9 cellular contexts compared by ENCODE assay signal in the genomic region with DNA sequence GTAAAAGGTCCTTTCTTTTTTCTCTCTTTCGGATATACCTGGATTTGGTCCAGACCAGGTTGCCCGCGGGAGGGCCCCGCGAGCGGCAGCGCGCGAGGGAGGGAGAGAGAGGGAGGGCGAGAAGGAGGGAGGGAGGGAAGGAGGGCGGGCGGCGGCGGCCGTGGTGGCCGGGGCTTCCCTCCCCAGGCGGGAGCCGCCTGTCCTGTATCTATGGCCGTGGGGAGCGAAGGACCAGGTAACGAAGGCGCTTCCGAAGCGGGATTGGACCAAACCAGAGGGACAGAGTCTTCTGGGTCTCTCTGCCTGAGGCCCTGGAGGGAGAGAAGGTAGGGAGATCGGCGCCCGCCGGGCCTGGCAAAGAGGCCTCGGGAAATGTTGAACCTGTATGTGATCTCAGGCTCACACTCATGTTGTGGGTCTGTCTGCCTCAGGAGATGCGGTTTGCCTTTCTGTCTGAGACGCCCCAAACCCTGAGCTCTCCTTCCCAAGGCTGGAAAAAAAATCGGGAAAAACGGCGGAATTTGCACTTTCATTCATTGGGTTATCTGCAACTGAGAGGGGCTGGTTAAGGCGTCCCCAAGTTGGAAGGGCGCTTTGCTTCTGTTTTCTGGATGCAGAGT. TPM values are rescaled to one million over a fixed set of nuclear protein-coding genes. Genes with fewer than 3 reads are reported as not detected.
DNase-seq lines count a peak whose midpoint lies in the region; ATAC-seq, FAIRE-seq and TF ChIP-seq lines count a peak whose summit lies in the region.
"Had no signal": no experiment of that assay in that cellular context is flagged by ENCODE, and none has a peak within 500 bp of the region (broad histone marks: within the 10 kb centered on the region; RNA-seq: fewer than 3 reads in every experiment).

No MANE protein-coding gene starts in this region.

- no peak for ATAC-seq in activated T-cell treated with anti-CD3 and anti-CD28 coated beads, Interleukin-2, amount 50 U/mL, for 4 hours
- ATAC-seq in thoracic aorta (ENCODE audit: insufficient number of reproducible peaks, low FRiP score, low read depth) (no peak), GM19397 (IDR thresholded peaks at IDR 0.05; ENCODE audit: unreplicated experiment) (no peak), HG02870 (IDR thresholded peaks at IDR 0.05; ENCODE audit: unreplicated experiment) (no peak)

- peak overlapping the region; percentile 82 for H3K4me3 Mint-ChIP-seq in activated T-cell treated with anti-CD3 and anti-CD28 coated beads, Interleukin-2, amount 50 U/mL, for 4 hours

- no peaks in the 10 kb centered on the region for H3K9me1 ChIP-seq in keratinocyte (ENCODE audit: control insufficient read depth, extremely low read depth, insufficient read depth, low read length)

- FAIRE-seq in keratinocyte (lab: Jason Lieb, UNC) = no peak

- H3K36me3 ChIP-seq in SK-N-MC (ENCODE audit: insufficient read depth, low read length) (no peaks in the 10 kb centered on the region), keratinocyte (ENCODE audit: control insufficient read depth in 2 of 2, extremely low read depth in 1 of 2, insufficient read depth in 2 of 2, low read length in 2 of 2) (peaks cover 0 to 2% of the 10 kb centered on the region in 2 experiments), thoracic aorta (no peaks in the 10 kb centered on the region)

- peaks cover 36% of the 10 kb centered on the region for H3K4me1 Mint-ChIP-seq in activated T-cell treated with anti-CD3 and anti-CD28 coated beads, Interleukin-2, amount 50 U/mL, for 4 hours (ENCODE audit: low read depth)

- no peak for TF ChIP-seq CTCF in keratinocyte (optimal IDR thresholded peaks at IDR 0.05 in 1 of 3, IDR thresholded peaks at IDR 0.05 in 1 of 3, conservative IDR thresholded peaks at IDR 0.05 in 1 of 3; ENCODE audit: extremely low read depth in 1 of 3, insufficient read depth in 2 of 3, low read length in 3 of 3)
- no peak for TF ChIP-seq CTCF in thoracic aorta (IDR thresholded peaks at IDR 0.05)

- peaks cover 95% of the 10 kb centered on the region for H3K79me2 ChIP-seq in keratinocyte (ENCODE audit: control insufficient read depth, insufficient read depth, low read length)

- dilution Hi-C loops in keratinocyte (cut with MboI; ENCODE audit: extremely low pct_ligation_motif_present, low sequenced_read_pairs) = no loop called here

- H3K27me3 ChIP-seq in keratinocyte (ENCODE audit: control insufficient read depth, extremely low read depth, insufficient read depth, low read length) (no peaks in the 10 kb centered on the region), thoracic aorta (replicated peaks; ENCODE audit: insufficient read depth) (peaks cover 50% of the 10 kb centered on the region)

- H3K9ac ChIP-seq in SK-N-MC (ENCODE audit: insufficient read length) (peak overlapping the region; percentile 91), keratinocyte (ENCODE audit: control insufficient read depth, extremely low read depth, insufficient read depth, low read length) (peak overlapping the region; percentile 97)

- no peaks in the 10 kb centered on the region for H3K9me3 Mint-ChIP-seq in activated T-cell treated with anti-CD3 and anti-CD28 coated beads, Interleukin-2, amount 50 U/mL, for 4 hours

- H3K27ac ChIP-seq in SK-N-MC (peak overlapping the region; percentile 87; the same call in 1 of the 2 replicates), keratinocyte (ENCODE audit: control insufficient read depth, insufficient read depth, low read length) (peak overlapping the region; percentile 95), thoracic aorta (no peak overlapping the region)

- peak overlapping the region; percentile 98 for H3K4me2 ChIP-seq in keratinocyte (ENCODE audit: control insufficient read depth, extremely low read depth, insufficient read depth, low read depth, low read length)

- no peaks in the 10 kb centered on the region for H3K36me3 Mint-ChIP-seq in activated T-cell treated with anti-CD3 and anti-CD28 coated beads, Interleukin-2, amount 50 U/mL, for 4 hours (ENCODE audit: insufficient read depth)

- peaks cover 94% of the 10 kb centered on the region for H3K27me3 Mint-ChIP-seq in activated T-cell treated with anti-CD3 and anti-CD28 coated beads, Interleukin-2, amount 50 U/mL, for 4 hours (ENCODE audit: low read depth)

- H3K4me1 ChIP-seq in keratinocyte (ENCODE audit: control insufficient read depth, extremely low read depth, insufficient read depth, low read length) = peaks cover 30% of the 10 kb centered on the region
- H3K4me1 ChIP-seq in thoracic aorta (ENCODE audit: control insufficient read depth in 1 of 2, low read depth in 2 of 2) = peaks cover 18 to 30% of the 10 kb centered on the region in 2 donors

- DNase-seq in activated T-cell treated with anti-CD3 and anti-CD28 coated beads, Interleukin-2, amount 50 U/mL, for 4 hours = no peak
- no peak for DNase-seq in activated T-cell treated with anti-CD3 and anti-CD28 coated beads, Interleukin-2, amount 50 U/mL, for 1 hour
- DNase-seq in SK-N-MC (ENCODE audit: low read depth, low spot score) (no peak), keratinocyte (ENCODE audit: low read depth, low spot score) (no peak), thoracic aorta (ENCODE audit: low spot score) (no peak), AG20443 (ENCODE audit: low spot score) (no peak)
- DNase-seq: stimulated activated CD4-positive, alpha-beta T cell treated with anti-CD3 and anti-CD28 coated beads, Interleukin-4, amount 100 ng/mL, for 24 hours had no signal

- H4K20me1 ChIP-seq in keratinocyte (ENCODE audit: control insufficient read depth, extremely low read depth, insufficient read depth, low read length) = no peaks in the 10 kb centered on the region

- H3K9me3 ChIP-seq in SK-N-MC (ENCODE audit: low read depth, low read length) (no peaks in the 10 kb centered on the region), keratinocyte (ENCODE audit: control insufficient read depth, low read depth, low read length) (no peaks in the 10 kb centered on the region), thoracic aorta (no peaks in the 10 kb centered on the region)

- H3K4me3 ChIP-seq in SK-N-MC (peak overlapping the region; percentile 81), keratinocyte (ENCODE audit: control insufficient read depth in 2 of 3, extremely low read depth in 1 of 3, insufficient read depth in 2 of 3, low read depth in 1 of 3, low read length in 3 of 3) (peak overlapping the region; percentile 45 to 90 (median 89)), thoracic aorta (peak overlapping the region; percentile 66)

- peak overlapping the region; percentile 62 for H2AFZ ChIP-seq in keratinocyte (ENCODE audit: control insufficient read depth, low read length)

RNA-seq across cellular contexts. Expression of gene HOXC9, which starts 5.2 kb away (rescaled TPM):
- not detected for total RNA-seq in activated T-cell treated with anti-CD3 and anti-CD28 coated beads, Interleukin-2, amount 50 U/mL, for 4 hours
- 1.1 to 3.3 TPM (median 1.8 TPM) in 3 replicates for polyA plus RNA-seq in keratinocyte
- polyA plus RNA-seq in keratinocyte (2011; ENCODE audit: low read depth) = 2.9 TPM
- polyA plus RNA-seq in keratinocyte (2011; cell fraction: cytosol; rRNA removed) = 2.4 and 2.9 TPM in 2 replicates
- 3.1 and 3.7 TPM in 2 replicates for polyA plus RNA-seq in keratinocyte (2011; cell fraction: nucleus; rRNA removed)
- polyA plus RNA-seq in keratinocyte (2012; ENCODE audit: low replicate concordance) = 3.5 and 4.4 TPM in 2 replicates
- 0.23 to 1.4 TPM (median 0.90 TPM) in 3 replicates for polyA minus RNA-seq in keratinocyte
- 2.1 TPM for polyA minus RNA-seq in keratinocyte (2011; cell fraction: cytosol; rRNA and poly(A)+ RNA removed)
- polyA minus RNA-seq in keratinocyte (2011; cell fraction: nucleus; rRNA and poly(A)+ RNA removed) = 1.2 and 1.4 TPM in 2 replicates
- not detected for total RNA-seq in thoracic aorta

RNA-seq across cellular contexts. Expression of gene HOXC10, which starts 9.9 kb away (rescaled TPM):
- total RNA-seq in activated T-cell treated with anti-CD3 and anti-CD28 coated beads, Interleukin-2, amount 50 U/mL, for 4 hours = not detected
- polyA plus RNA-seq in keratinocyte = 7.3 to 33.1 TPM (median 14.1 TPM) in 3 replicates
- 19.6 TPM for polyA plus RNA-seq in keratinocyte (2011; ENCODE audit: low read depth)
- polyA plus RNA-seq in keratinocyte (2011; cell fraction: cytosol; rRNA removed) = 24.3 and 25.3 TPM in 2 replicates
- 11.5 and 14.8 TPM in 2 replicates for polyA plus RNA-seq in keratinocyte (2011; cell fraction: nucleus; rRNA removed)
- polyA plus RNA-seq in keratinocyte (2012; ENCODE audit: low replicate concordance) = 26.1 and 26.3 TPM in 2 replicates
- 5.1 to 26.1 TPM (median 7.3 TPM) in 3 replicates for polyA minus RNA-seq in keratinocyte
- polyA minus RNA-seq in keratinocyte (2011; cell fraction: cytosol; rRNA and poly(A)+ RNA removed) = 21.1 TPM
- 4.0 and 6.6 TPM in 2 replicates for polyA minus RNA-seq in keratinocyte (2011; cell fraction: nucleus; rRNA and poly(A)+ RNA removed)
- total RNA-seq in thoracic aorta = not detected

RNA-seq across cellular contexts. Expression of gene HOXC8, which starts 14.0 kb away (rescaled TPM):
- not detected for total RNA-seq in activated T-cell treated with anti-CD3 and anti-CD28 coated beads, Interleukin-2, amount 50 U/mL, for 4 hours
- 1.8 to 3.8 TPM (median 2.0 TPM) in 3 replicates for polyA plus RNA-seq in keratinocyte
- 2.1 TPM for polyA plus RNA-seq in keratinocyte (2011; ENCODE audit: low read depth)
- polyA plus RNA-seq in keratinocyte (2011; cell fraction: cytosol; rRNA removed) = 3.3 TPM in 2 replicates
- 4.2 and 4.7 TPM in 2 replicates for polyA plus RNA-seq in keratinocyte (2011; cell fraction: nucleus; rRNA removed)
- polyA plus RNA-seq in keratinocyte (2012; ENCODE audit: low replicate concordance) = 2.0 and 3.3 TPM in 2 replicates
- 1.3 to 2.3 TPM (median 1.5 TPM) in 3 replicates for polyA minus RNA-seq in keratinocyte
- polyA minus RNA-seq in keratinocyte (2011; cell fraction: cytosol; rRNA and poly(A)+ RNA removed) = 2.1 TPM
- 1.4 and 1.6 TPM in 2 replicates for polyA minus RNA-seq in keratinocyte (2011; cell fraction: nucleus; rRNA and poly(A)+ RNA removed)
- not detected for total RNA-seq in thoracic aorta

RNA-seq across cellular contexts. Expression of gene HOTAIR, which starts 20.0 kb away (rescaled TPM):
- not detected for total RNA-seq in activated T-cell treated with anti-CD3 and anti-CD28 coated beads, Interleukin-2, amount 50 U/mL, for 4 hours
- polyA plus RNA-seq in keratinocyte = 2.5 to 4.0 TPM (median 2.9 TPM) in 3 replicates
- polyA plus RNA-seq in keratinocyte (2011; ENCODE audit: low read depth) = 3.5 TPM
- polyA plus RNA-seq in keratinocyte (2011; cell fraction: cytosol; rRNA removed) = 2.4 and 2.8 TPM in 2 replicates
- 7.6 and 8.3 TPM in 2 replicates for polyA plus RNA-seq in keratinocyte (2011; cell fraction: nucleus; rRNA removed)
- polyA plus RNA-seq in keratinocyte (2012; ENCODE audit: low replicate concordance) = 1.2 and 3.3 TPM in 2 replicates
- 0.22 to 0.92 TPM (median 0.56 TPM) in 3 replicates for polyA minus RNA-seq in keratinocyte
- 0.96 TPM for polyA minus RNA-seq in keratinocyte (2011; cell fraction: cytosol; rRNA and poly(A)+ RNA removed)
- 0.53 and 0.85 TPM in 2 replicates for polyA minus RNA-seq in keratinocyte (2011; cell fraction: nucleus; rRNA and poly(A)+ RNA removed)
- total RNA-seq in thoracic aorta = not detected

RNA-seq across cellular contexts. Expression of gene HOXC11, which starts 21.9 kb away (rescaled TPM):
- not detected for total RNA-seq in activated T-cell treated with anti-CD3 and anti-CD28 coated beads, Interleukin-2, amount 50 U/mL, for 4 hours
- polyA plus RNA-seq in keratinocyte = 1.2 to 2.4 TPM (median 1.6 TPM) in 3 replicates
- polyA plus RNA-seq in keratinocyte (2011; ENCODE audit: low read depth) = 1.1 TPM
- polyA plus RNA-seq in keratinocyte (2011; cell fraction: cytosol; rRNA removed) = 0.92 and 1.9 TPM in 2 replicates
- polyA plus RNA-seq in keratinocyte (2011; cell fraction: nucleus; rRNA removed) = 3.5 and 5.5 TPM in 2 replicates
- polyA plus RNA-seq in keratinocyte (2012; ENCODE audit: low replicate concordance) = 5.1 and 6.3 TPM in 2 replicates
- polyA minus RNA-seq in keratinocyte = 1.2 to 2.3 TPM (median 1.3 TPM) in 3 replicates
- 2.3 TPM for polyA minus RNA-seq in keratinocyte (2011; cell fraction: cytosol; rRNA and poly(A)+ RNA removed)
- polyA minus RNA-seq in keratinocyte (2011; cell fraction: nucleus; rRNA and poly(A)+ RNA removed) = 1.6 and 2.2 TPM in 2 replicates
- not detected for total RNA-seq in thoracic aorta

Comparison
In these comparisons a context has a peak if more than half of its experiments do, and no peak if none do; other contexts are left out.
1. H3K27ac ChIP-seq: peak in SK-N-MC (single experiment) and keratinocyte (single experiment); none in thoracic aorta (0 of 2).
2. Peak in every context shown above with its lines, with median percentiles within 50 percentile points of each other: H3K4me3 ChIP-seq.